In genomic region chr5:14054965-14055963, GRCh38 we compare ENCODE assay signal across 19 cellular contexts.
A peak's percentile ranks its signal among the peaks of the same experiment; 100 is the strongest.
DNase-seq lines count a peak whose midpoint lies in the region; ATAC-seq and TF ChIP-seq lines count a peak whose summit lies in the region.
"Had no signal": no experiment of that assay in that cellular context is flagged by ENCODE, and none has a peak within 500 bp of the region (broad histone marks: within the 10 kb centered on the region; RNA-seq: fewer than 3 reads in every experiment).

No MANE protein-coding gene starts in this region.

- DNase-seq in GM03348 (ENCODE audit: low spot score) (peak; percentile 63), RWPE2 (ENCODE audit: low spot score) (no peak), dedifferentiated amniotic fluid mesenchymal stem cell (ENCODE audit: extremely low spot score) (peak; percentile 80), osteocyte (ENCODE audit: extremely low spot score, unreplicated experiment) (no peak), lower lobe of right lung (no peak)
- no peak for DNase-seq in activated CD8-positive, alpha-beta T cell treated with anti-CD3 and anti-CD28 coated beads, Interleukin-2, amount 10 ng/mL, durations not matched to agents 7 days and 5 days
- DNase-seq: activated B cell treated with CpG ODN at 0.5 μM for 24 hours; activated T-cell treated with anti-CD3 and anti-CD28 coated beads, Interleukin-2, amount 50 U/mL, for 72 hours; DMS79; midbrain; NCI-H1436 treated with DMSO at 0.1 percent for 48 hours; NCI-H2171; NCI-H69; SIG-M5; stimulated activated CD4-positive, alpha-beta T cell treated with anti-CD3 and anti-CD28 coated beads, Interleukin-12 subunit alpha, Interleukin-12 subunit beta, amount 100 ng/mL, for 4 hours; T-helper 2 cell had no signal

- H3K4me3 ChIP-seq in RWPE2 (ENCODE audit: severe bottlenecking) (no peak overlapping the region), lower lobe of right lung (no peak overlapping the region)

- H3K9me3 ChIP-seq in RWPE2 (ENCODE audit: severe bottlenecking), result no peaks in the 10 kb centered on the region
- no peaks in the 10 kb centered on the region for H3K9me3 ChIP-seq in lower lobe of right lung

- intact Hi-C loops in lower lobe of right lung (cut with DNase I), result no loop called here

- peak overlapping the region; percentile 80 for H3K27ac Mint-ChIP-seq in osteocyte (ENCODE audit: unreplicated experiment)
- H3K27ac Mint-ChIP-seq in activated CD8-positive, alpha-beta T cell treated with anti-CD3 and anti-CD28 coated beads, Interleukin-2, amount 10 ng/mL, durations not matched to agents 7 days and 5 days, result no peak overlapping the region
- H3K27ac Mint-ChIP-seq: activated B cell treated with CpG ODN at 0.5 μM for 24 hours; activated naive CD4-positive, alpha-beta T cell treated with anti-CD3 and anti-CD28 coated beads, Interleukin-2, amount 50 U/mL, for 24 hours; activated T-cell treated with anti-CD3 and anti-CD28 coated beads, Interleukin-2, amount 50 U/mL, for 72 hours; dendritic cell treated with granulocyte-macrophage colony-stimulating factor and Interleukin-4, amounts not matched to agents 40 ng/mL and 50 ng/mL, for 4 days had no signal

- H3K4me3 Mint-ChIP-seq in osteocyte (ENCODE audit: unreplicated experiment), result no peak overlapping the region
- no peak overlapping the region for H3K4me3 Mint-ChIP-seq in activated CD8-positive, alpha-beta T cell treated with anti-CD3 and anti-CD28 coated beads, Interleukin-2, amount 10 ng/mL, durations not matched to agents 7 days and 5 days
- H3K4me3 Mint-ChIP-seq: activated B cell treated with CpG ODN at 0.5 μM for 24 hours; activated naive CD4-positive, alpha-beta T cell treated with anti-CD3 and anti-CD28 coated beads, Interleukin-2, amount 50 U/mL, for 24 hours; activated T-cell treated with anti-CD3 and anti-CD28 coated beads, Interleukin-2, amount 50 U/mL, for 72 hours; dendritic cell treated with granulocyte-macrophage colony-stimulating factor and Interleukin-4, amounts not matched to agents 40 ng/mL and 50 ng/mL, for 4 days had no signal

- peak; percentile 12; the same call in 2 of the 3 replicates for ATAC-seq in RWPE2 (ENCODE audit: low read depth)
- ATAC-seq in activated CD8-positive, alpha-beta T cell treated with anti-CD3 and anti-CD28 coated beads, Interleukin-2, amount 10 ng/mL, durations not matched to agents 7 days and 5 days, result no peak
- no peak for ATAC-seq in lower lobe of right lung
- ATAC-seq in HG03135 (IDR thresholded peaks at IDR 0.05; ENCODE audit: unreplicated experiment), result no peak
- ATAC-seq: activated T-cell treated with anti-CD3 and anti-CD28 coated beads, Interleukin-2, amount 50 U/mL, for 72 hours had no signal

- H3K4me1 ChIP-seq in RWPE2 (ENCODE audit: insufficient read depth, poor library complexity, severe bottlenecking) (no peaks in the 10 kb centered on the region), lower lobe of right lung (no peaks in the 10 kb centered on the region)

- H3K36me3 ChIP-seq in RWPE2 (ENCODE audit: low read depth) (no peaks in the 10 kb centered on the region), lower lobe of right lung (no peaks in the 10 kb centered on the region)

- H3K36me3 Mint-ChIP-seq in osteocyte (ENCODE audit: unreplicated experiment), result no peaks in the 10 kb centered on the region
- H3K36me3 Mint-ChIP-seq in activated CD8-positive, alpha-beta T cell treated with anti-CD3 and anti-CD28 coated beads, Interleukin-2, amount 10 ng/mL, durations not matched to agents 7 days and 5 days (ENCODE audit: low read depth), result no peaks in the 10 kb centered on the region
- H3K36me3 Mint-ChIP-seq: activated naive CD4-positive, alpha-beta T cell treated with anti-CD3 and anti-CD28 coated beads, Interleukin-2, amount 50 U/mL, for 24 hours had no signal

- CTCF ChIA-PET in activated CD8-positive, alpha-beta T cell treated with anti-CD3 and anti-CD28 coated beads, Interleukin-2, amount 10 ng/mL, durations not matched to agents 7 days and 5 days (lab: Charles Lee), result no interaction called here

- POLR2A ChIA-PET in activated CD8-positive, alpha-beta T cell treated with anti-CD3 and anti-CD28 coated beads, Interleukin-2, amount 10 ng/mL, durations not matched to agents 7 days and 5 days (lab: Charles Lee), result no interaction called here

- H3K27ac ChIP-seq in RWPE2 (ENCODE audit: poor library complexity, severe bottlenecking) (no peak overlapping the region), lower lobe of right lung (no peak overlapping the region)

- H3K4me1 Mint-ChIP-seq in osteocyte (ENCODE audit: unreplicated experiment), result peaks cover 21% of the 10 kb centered on the region
- H3K4me1 Mint-ChIP-seq in activated CD8-positive, alpha-beta T cell treated with anti-CD3 and anti-CD28 coated beads, Interleukin-2, amount 10 ng/mL, durations not matched to agents 7 days and 5 days (ENCODE audit: low read depth), result no peaks in the 10 kb centered on the region
- H3K4me1 Mint-ChIP-seq: activated B cell treated with CpG ODN at 0.5 μM for 24 hours; activated naive CD4-positive, alpha-beta T cell treated with anti-CD3 and anti-CD28 coated beads, Interleukin-2, amount 50 U/mL, for 24 hours had no signal

- H3K27me3 Mint-ChIP-seq in osteocyte (ENCODE audit: unreplicated experiment), result no peaks in the 10 kb centered on the region
- no peaks in the 10 kb centered on the region for H3K27me3 Mint-ChIP-seq in activated CD8-positive, alpha-beta T cell treated with anti-CD3 and anti-CD28 coated beads, Interleukin-2, amount 10 ng/mL, durations not matched to agents 7 days and 5 days (ENCODE audit: low read depth)
- H3K27me3 Mint-ChIP-seq: activated B cell treated with CpG ODN at 0.5 μM for 24 hours; activated naive CD4-positive, alpha-beta T cell treated with anti-CD3 and anti-CD28 coated beads, Interleukin-2, amount 50 U/mL, for 24 hours had no signal

- no peaks in the 10 kb centered on the region for H3K9me3 Mint-ChIP-seq in osteocyte (ENCODE audit: unreplicated experiment)
- H3K9me3 Mint-ChIP-seq in activated CD8-positive, alpha-beta T cell treated with anti-CD3 and anti-CD28 coated beads, Interleukin-2, amount 10 ng/mL, durations not matched to agents 7 days and 5 days (ENCODE audit: insufficient read depth), result no peaks in the 10 kb centered on the region
- H3K9me3 Mint-ChIP-seq: activated B cell treated with CpG ODN at 0.5 μM for 24 hours; activated naive CD4-positive, alpha-beta T cell treated with anti-CD3 and anti-CD28 coated beads, Interleukin-2, amount 50 U/mL, for 24 hours; dendritic cell treated with granulocyte-macrophage colony-stimulating factor and Interleukin-4, amounts not matched to agents 40 ng/mL and 50 ng/mL, for 4 days had no signal

- TF ChIP-seq CTCF in RWPE2 (IDR thresholded peaks at IDR 0.05; ENCODE audit: poor library complexity, severe bottlenecking) (no peak), osteocyte (IDR thresholded peaks at IDR 0.05) (no peak), lower lobe of right lung (IDR thresholded peaks at IDR 0.05) (no peak)

- H3K27me3 ChIP-seq in RWPE2 (ENCODE audit: insufficient read depth, poor library complexity, severe bottlenecking) (no peaks in the 10 kb centered on the region), lower lobe of right lung (ENCODE audit: low read depth) (no peaks in the 10 kb centered on the region)

Comparison
In these comparisons a context has a peak if more than half of its experiments do, and no peak if none do; other contexts are left out.
1. DNase-seq: peak in GM03348 (single experiment) and dedifferentiated amniotic fluid mesenchymal stem cell (single experiment); none in RWPE2 (single experiment), osteocyte (single experiment), activated CD8-positive, alpha-beta T cell treated with anti-CD3 and anti-CD28 coated beads, Interleukin-2, amount 10 ng/mL, durations not matched to agents 7 days and 5 days (single experiment) and lower lobe of right lung (single experiment).